ENCODE assay signal across 25 cellular contexts in genomic region chr2:201546576-201546975, GRCh38.
DNase-seq lines count a peak whose midpoint lies in the region; ATAC-seq, FAIRE-seq and TF ChIP-seq lines count a peak whose summit lies in the region.
"Had no signal": no experiment of that assay in that cellular context is flagged by ENCODE, and none has a peak within 500 bp of the region (broad histone marks: within the 10 kb centered on the region; RNA-seq: fewer than 3 reads in every experiment).

No MANE protein-coding gene starts in this region.

- no peaks in the 10 kb centered on the region for H3K9me3 ChIP-seq in SK-N-SH
- no peaks in the 10 kb centered on the region for H3K9me3 ChIP-seq in kidney (ENCODE audit: control insufficient read depth in 1 of 2, low read length in 2 of 2)
- H3K9me3 ChIP-seq: heart right ventricle, vagina had no signal

- intact Hi-C loops in kidney (cut with DNase I): no loop called here

- no peak overlapping the region for H3K4me2 ChIP-seq in SK-N-SH

- 54% methylated on average over 3 of the region's 3 CpGs for WGBS in SK-N-SH (ENCODE audit: low lambda C conversion rate)

- H3K4me3 ChIP-seq in SK-N-SH (ENCODE audit: low read depth in 2 of 2, low read length in 1 of 2): no peak overlapping the region
- H3K4me3 ChIP-seq in fibroblast of pulmonary artery (replicated peaks; ENCODE audit: low read depth, low read length): no peak overlapping the region
- no peak overlapping the region for H3K4me3 ChIP-seq in kidney (ENCODE audit: low read length in 2 of 2)
- H3K4me3 ChIP-seq: dorsolateral prefrontal cortex, heart right ventricle, lung, vagina had no signal

- ATAC-seq in GM18517 (IDR thresholded peaks at IDR 0.05; ENCODE audit: unreplicated experiment): no peak
- ATAC-seq: activated CD8-positive, alpha-beta T cell treated with anti-CD3 and anti-CD28 coated beads for 36 hours; activated T-cell treated with anti-CD3 and anti-CD28 coated beads, Interleukin-2, amount 50 U/mL, for 72 hours; heart right ventricle; naive thymus-derived CD4-positive, alpha-beta T cell; T-helper 17 cell had no signal

- H3K27ac ChIP-seq in SK-N-SH (ENCODE audit: low read depth in 2 of 2, low read length in 1 of 2) (no peak overlapping the region), kidney (ENCODE audit: low read depth in 2 of 2, low read length in 2 of 2) (no peak overlapping the region)
- H3K27ac ChIP-seq: C4-2B, dorsolateral prefrontal cortex, heart right ventricle, vagina had no signal

- H3F3A ChIP-seq in SK-N-SH (replicated peaks; ENCODE audit: insufficient read depth): no peaks in the 10 kb centered on the region

- DNase-seq in GM04504 (ENCODE audit: low read depth): peak; percentile 42
- DNase-seq in SK-N-SH: no peak
- DNase-seq in fibroblast of pulmonary artery (ENCODE audit: low read depth): peak; percentile 64
- DNase-seq in NCI-H1105 treated with DMSO at 0.1 percent for 48 hours (lab: John Stamatoyannopoulos, UW): no peak
- no peak for DNase-seq in kidney
- no peak for DNase-seq in COLO829 (ENCODE audit: low spot score)
- DNase-seq: activated B cell treated with CpG ODN at 0.5 μM for 24 hours; activated CD8-positive, alpha-beta T cell treated with anti-CD3 and anti-CD28 coated beads for 36 hours; activated naive CD8-positive, alpha-beta T cell treated with anti-CD3 and anti-CD28 coated beads for 36 hours; activated T-cell treated with anti-CD3 and anti-CD28 coated beads, Interleukin-2, amount 50 U/mL, for 72 hours; DMS153; dorsolateral prefrontal cortex; heart right ventricle; naive thymus-derived CD4-positive, alpha-beta T cell; NCI-H187 treated with DMSO at 0.1 percent for 48 hours; NCI-H446; stimulated activated CD4-positive, alpha-beta T cell treated with anti-CD3 and anti-CD28 coated beads, Interleukin-4, amount 100 ng/mL, for 24 hours; substantia nigra; T-helper 17 cell had no signal

- POLR2A ChIA-PET in SK-N-SH (lab: Yijun Ruan, JAX): no interaction called here

- TF ChIP-seq EP300 in SK-N-SH (IDR thresholded peaks at IDR 0.05; ENCODE audit: borderline replicate concordance in 1 of 2, low read depth in 1 of 2, low read length in 1 of 2): no peak

- no peaks in the 10 kb centered on the region for H4K20me1 ChIP-seq in SK-N-SH (ENCODE audit: insufficient read depth)

- peak overlapping the region; percentile 54; the same call in 1 of the 2 replicates for H2AFZ ChIP-seq in SK-N-SH (ENCODE audit: low read depth)

- no peak for FAIRE-seq in kidney (lab: Jason Lieb, UNC)
- FAIRE-seq: bronchial epithelial cell, islet of Langerhans had no signal

- CTCF ChIA-PET in SK-N-SH (lab: Yijun Ruan, JAX): no interaction called here

- no peaks in the 10 kb centered on the region for H3K27me3 ChIP-seq in SK-N-SH (ENCODE audit: insufficient read depth)
- H3K27me3 ChIP-seq: dorsolateral prefrontal cortex, heart right ventricle, vagina had no signal

- TF ChIP-seq CTCF in SK-N-SH (IDR thresholded peaks at IDR 0.05) (no peak), fibroblast of pulmonary artery (IDR thresholded peaks at IDR 0.05; ENCODE audit: low read length, missing control alignments) (no peak), kidney (IDR thresholded peaks at IDR 0.05; ENCODE audit: borderline replicate concordance, extremely low read depth, insufficient read depth) (no peak)

- H3K9me2 ChIP-seq in SK-N-SH: no peaks in the 10 kb centered on the region

- H3K36me3 ChIP-seq in SK-N-SH (replicated peaks in 1 of 2; ENCODE audit: control insufficient read depth in 1 of 2, insufficient read depth in 2 of 2, low read length in 1 of 2) (no peaks in the 10 kb centered on the region), kidney (ENCODE audit: control insufficient read depth in 1 of 2, insufficient read depth in 2 of 2, low read length in 2 of 2) (no peaks in the 10 kb centered on the region)
- H3K36me3 ChIP-seq: heart right ventricle, vagina had no signal

- H3K9ac ChIP-seq in SK-N-SH (no peak overlapping the region), kidney (ENCODE audit: low read length in 2 of 2) (no peak overlapping the region)

- no peaks in the 10 kb centered on the region for H3K79me2 ChIP-seq in SK-N-SH (ENCODE audit: insufficient read depth)

- TF ChIP-seq RAD21 in SK-N-SH (IDR thresholded peaks at IDR 0.05; ENCODE audit: low read length): no peak

- H3K4me1 ChIP-seq in SK-N-SH (ENCODE audit: control insufficient read depth in 1 of 2, insufficient read depth in 2 of 2, low read depth in 1 of 2, low read length in 1 of 2) (no peaks in the 10 kb centered on the region), kidney (ENCODE audit: control insufficient read depth in 1 of 2, insufficient read depth in 1 of 2, low read depth in 1 of 2, low read length in 2 of 2) (no peaks in the 10 kb centered on the region)
- H3K4me1 ChIP-seq: heart right ventricle, vagina had no signal

TF ChIP-seq in SK-N-SH, 30 proteins besides CTCF, POLR2A, EP300 and RAD21:
- TF ChIP-seq MXI1 (IDR thresholded peaks at IDR 0.05; ENCODE audit: low read depth, low read length): no peak
- TF ChIP-seq, protein P1, sequence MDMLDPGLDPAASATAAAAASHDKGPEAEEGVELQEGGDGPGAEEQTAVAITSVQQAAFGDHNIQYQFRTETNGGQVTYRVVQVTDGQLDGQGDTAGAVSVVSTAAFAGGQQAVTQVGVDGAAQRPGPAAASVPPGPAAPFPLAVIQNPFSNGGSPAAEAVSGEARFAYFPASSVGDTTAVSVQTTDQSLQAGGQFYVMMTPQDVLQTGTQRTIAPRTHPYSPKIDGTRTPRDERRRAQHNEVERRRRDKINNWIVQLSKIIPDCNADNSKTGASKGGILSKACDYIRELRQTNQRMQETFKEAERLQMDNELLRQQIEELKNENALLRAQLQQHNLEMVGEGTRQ (IDR thresholded peaks at IDR 0.05; ENCODE audit: borderline replicate concordance, low read depth, low read length): no peak
- TF ChIP-seq MEF2A (IDR thresholded peaks at IDR 0.05; ENCODE audit: borderline replicate concordance, low read depth): no peak
- no peak for TF ChIP-seq MAX (IDR thresholded peaks at IDR 0.05; ENCODE audit: low read depth)
- TF ChIP-seq TCF12 (IDR thresholded peaks at IDR 0.05): 0 out of 2 replicates have a peak, but pooled peaks have one; percentile 6

Comparison
In these comparisons a context has a peak if more than half of its experiments do, and no peak if none do; other contexts are left out.
1. DNase-seq: peak in GM04504 (single experiment) and fibroblast of pulmonary artery (single experiment); none in SK-N-SH (single experiment), NCI-H1105 treated with DMSO at 0.1 percent for 48 hours (single experiment), kidney (single experiment) and COLO829 (single experiment).